19 cellular contexts compared by ENCODE assay signal in the genomic region with DNA sequence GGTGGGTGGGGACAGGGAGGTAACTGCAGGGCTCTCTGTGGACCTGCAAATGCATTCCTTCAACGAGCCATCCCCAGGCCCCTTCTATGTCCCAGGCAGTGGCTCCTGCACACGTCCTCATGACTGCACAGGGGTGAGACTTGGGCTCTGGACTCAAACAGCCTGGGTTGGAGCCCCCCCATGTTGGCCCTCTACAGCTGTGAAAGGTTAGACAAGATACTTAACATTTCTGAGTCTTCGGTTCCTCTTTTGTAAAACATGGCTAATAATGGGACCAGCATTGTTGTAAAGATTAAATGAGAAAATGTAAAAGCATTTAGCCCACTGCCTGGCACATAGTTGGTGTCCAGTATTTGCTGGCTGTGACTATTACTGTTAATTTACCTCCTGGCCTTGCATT. TPM values are rescaled to one million over a fixed set of nuclear protein-coding genes. Genes with fewer than 3 reads are reported as not detected.
DNase-seq lines count a peak whose midpoint lies in the region; ATAC-seq and TF ChIP-seq lines count a peak whose summit lies in the region.
"Had no signal": no experiment of that assay in that cellular context is flagged by ENCODE, and none has a peak within 500 bp of the region (broad histone marks: within the 10 kb centered on the region; RNA-seq: fewer than 3 reads in every experiment).

No MANE protein-coding gene starts in this region.

- H4K20me1 ChIP-seq in GM23248 (ENCODE audit: insufficient read depth): no peaks in the 10 kb centered on the region

- H3K4me1 Mint-ChIP-seq in activated B cell treated with CpG ODN at 0.5 μM for 24 hours: no peaks in the 10 kb centered on the region
- H3K4me1 Mint-ChIP-seq: CD4-positive, alpha-beta memory T cell had no signal

- H3K27me3 ChIP-seq in gastroesophageal sphincter (no peaks in the 10 kb centered on the region), vagina (no peaks in the 10 kb centered on the region), H7 (ENCODE audit: control insufficient read depth, insufficient read depth, low read length) (no peaks in the 10 kb centered on the region), GM23248 (replicated peaks; ENCODE audit: insufficient read depth) (no peaks in the 10 kb centered on the region)
- H3K27me3 ChIP-seq: SJCRH30 had no signal

- no peak for TF ChIP-seq CTCF in activated B cell treated with CpG ODN at 0.5 μM for 24 hours (IDR thresholded peaks at IDR 0.05)
- TF ChIP-seq CTCF in gastroesophageal sphincter (IDR thresholded peaks at IDR 0.05): no peak
- TF ChIP-seq CTCF in vagina (IDR thresholded peaks at IDR 0.05): no peak

- no peaks in the 10 kb centered on the region for H3K9me3 ChIP-seq in gastroesophageal sphincter
- no peaks in the 10 kb centered on the region for H3K9me3 ChIP-seq in vagina
- H3K9me3 ChIP-seq in GM23248 (ENCODE audit: low read depth): no peaks in the 10 kb centered on the region
- H3K9me3 ChIP-seq: SJCRH30 had no signal

- H3K9me3 Mint-ChIP-seq in activated B cell treated with CpG ODN at 0.5 μM for 24 hours: no peaks in the 10 kb centered on the region
- H3K9me3 Mint-ChIP-seq: CD4-positive, alpha-beta memory T cell had no signal

- no peak overlapping the region for H3K4me2 ChIP-seq in GM23248 (ENCODE audit: unreplicated experiment)
- H3K4me2 ChIP-seq: KMS-11 had no signal

- WGBS in gastroesophageal sphincter (ENCODE audit: low coverage in 1 of 2), 2 donors: 69 to 70% methylated on average over 3 of the region's 3 CpGs
- 70 to 87% methylated on average over 3 of the region's 3 CpGs for WGBS in GM23248 (ENCODE audit: low coverage in 1 of 2, low lambda C conversion rate in 2 of 2, missing lambda C conversion rate in 2 of 2), 2 experiments

- DNase-seq in SIG-M5 treated with dmso at 0.1 percent for 504 hours (lab: John Stamatoyannopoulos, UW; ENCODE audit: unreplicated experiment) (peak; percentile 36), SIG-M5 (lab: John Stamatoyannopoulos, UW) (no peak), activated B cell treated with CpG ODN at 0.5 μM for 24 hours (no peak), vagina (ENCODE audit: extremely low spot score in 2 of 2) (no peak), OCI-M2 (lab: John Stamatoyannopoulos, UW; ENCODE audit: unreplicated experiment) (no peak), H7 (no peak), GM23248 (no peak)
- DNase-seq: Calu3; CD4-positive, alpha-beta memory T cell; DMS53; NCI-H1092; NCI-H2081 treated with DMSO at 0.1 percent for 48 hours; NCI-H510A treated with DMSO at 0.1 percent for 48 hours; SJCRH30 had no signal

- no peak overlapping the region for H2AFZ ChIP-seq in GM23248

- in situ Hi-C loops in GM23248 (cut with MboI): no loop called here

- H3K27me3 Mint-ChIP-seq in activated B cell treated with CpG ODN at 0.5 μM for 24 hours: no peaks in the 10 kb centered on the region
- H3K27me3 Mint-ChIP-seq: B cell; CD4-positive, alpha-beta memory T cell had no signal

- H3K4me3 Mint-ChIP-seq in activated B cell treated with CpG ODN at 0.5 μM for 24 hours: no peak overlapping the region
- H3K4me3 Mint-ChIP-seq: B cell; CD4-positive, alpha-beta memory T cell had no signal

- POLR2A ChIA-PET in activated B cell treated with CpG ODN at 0.5 μM for 24 hours (lab: Charles Lee): no interaction called here

- no peak for TF ChIP-seq EP300 in gastroesophageal sphincter (IDR thresholded peaks at IDR 0.05)

- H3K27ac ChIP-seq in gastroesophageal sphincter (peak overlapping the region in 3 of 4 donors; percentile 29 to 97 (median 94)), vagina (peak overlapping the region; percentile 38), GM23248 (no peak overlapping the region)
- H3K27ac ChIP-seq: 22Rv1, KMS-11, SJCRH30 had no signal

- intact Hi-C loops in activated B cell treated with CpG ODN at 0.5 μM for 24 hours (cut with micrococcal nuclease) (no loop called here), vagina (cut with DNase I) (no loop called here)

- H3F3A ChIP-seq in GM23248 (ENCODE audit: insufficient read depth): peaks cover 21% of the 10 kb centered on the region

- H3K9ac ChIP-seq in GM23248: no peak overlapping the region
- H3K9ac ChIP-seq: KMS-11 had no signal

- no peak for TF ChIP-seq POLR2A in gastroesophageal sphincter (IDR thresholded peaks at IDR 0.05)
- TF ChIP-seq POLR2A in vagina (IDR thresholded peaks at IDR 0.05): no peak

- no peak overlapping the region for H3K27ac Mint-ChIP-seq in activated B cell treated with CpG ODN at 0.5 μM for 24 hours
- H3K27ac Mint-ChIP-seq: B cell; CD4-positive, alpha-beta memory T cell had no signal

- CTCF ChIA-PET in activated B cell treated with CpG ODN at 0.5 μM for 24 hours (lab: Charles Lee): no interaction called here

- peaks cover 82% of the 10 kb centered on the region for H3K79me2 ChIP-seq in GM23248 (ENCODE audit: insufficient read depth)

- H3K4me3 ChIP-seq in gastroesophageal sphincter (no peak overlapping the region), vagina (no peak overlapping the region), H7 (ENCODE audit: insufficient read depth, low read depth, low read length) (no peak overlapping the region), GM23248 (no peak overlapping the region)
- H3K4me3 ChIP-seq: SJCRH30 had no signal

- H3K36me3 ChIP-seq in gastroesophageal sphincter (peaks cover 0 to 34% of the 10 kb centered on the region in 2 donors), vagina (peaks cover 0 to 18% of the 10 kb centered on the region in 2 donors), H7 (replicated peaks; ENCODE audit: control insufficient read depth, insufficient read depth, low read length) (no peaks in the 10 kb centered on the region; the same call in none of the 2 replicates), GM23248 (ENCODE audit: low read depth) (peaks cover 11% of the 10 kb centered on the region)

- H3K9me2 ChIP-seq in GM23248 (ENCODE audit: insufficient read depth): no peaks in the 10 kb centered on the region

- ATAC-seq in activated B cell treated with CpG ODN at 0.5 μM for 24 hours (ENCODE audit: low read depth) (peak; percentile 25), gastroesophageal sphincter (no peak)
- ATAC-seq: HepG2 had no signal

- no peaks in the 10 kb centered on the region for H3K36me3 Mint-ChIP-seq in activated B cell treated with CpG ODN at 0.5 μM for 24 hours (ENCODE audit: low read depth)
- H3K36me3 Mint-ChIP-seq: CD4-positive, alpha-beta memory T cell had no signal

- H3K4me1 ChIP-seq in gastroesophageal sphincter: peaks cover 10 to 67% (median 50%) of the 10 kb centered on the region in 3 donors
- H3K4me1 ChIP-seq in vagina: peaks cover 52% of the 10 kb centered on the region
- peaks cover 25% of the 10 kb centered on the region for H3K4me1 ChIP-seq in GM23248 (ENCODE audit: insufficient read depth)

RNA-seq across cellular contexts. Expression of a gene that starts 41.8 kb away (rescaled TPM):
- not detected in 2 replicates for total RNA-seq in activated B cell treated with CpG ODN at 0.5 μM for 24 hours
- 10 to 100 TPM; 31.8 to 48.0 (median 37.3) TPM for total RNA-seq in gastroesophageal sphincter
- 26.0 TPM for total RNA-seq in vagina
- 4.1 and 4.2 TPM in 2 replicates for total RNA-seq in H7 (2014; rRNA removed; shearing (Covaris generic))
- total RNA-seq in GM23248 (2014; rRNA removed; shearing (Covaris generic)): 42.2 and 43.3 TPM in 2 replicates
- polyA plus RNA-seq in GM23248 (2016; fragmentation: Nextera tagmentation; extraction: Ambion mirVana): 10.4 and 10.7 TPM in 2 replicates
- total RNA-seq: B cell; CD4-positive, alpha-beta memory T cell had no signal
- polyA plus RNA-seq: CD4-positive, alpha-beta memory T cell had no signal
